8 cellular contexts compared by ENCODE assay signal in genomic region chr19:15252398-15253018, GRCh38. TPM values are rescaled to one million over a fixed set of nuclear protein-coding genes. Genes with fewer than 3 reads are reported as not detected.
A peak's percentile ranks its signal among the peaks of the same experiment; 100 is the strongest.
DNase-seq lines count a peak whose midpoint lies in the region; ATAC-seq, FAIRE-seq and TF ChIP-seq lines count a peak whose summit lies in the region.

No MANE protein-coding gene starts in this region.

- TF ChIP-seq CTCF in AG04450 (IDR thresholded peaks at IDR 0.05; ENCODE audit: low read depth, low read length) (peak; percentile 56), breast epithelium (IDR thresholded peaks at IDR 0.05) (no peak)

- 87 to 89% methylated on average over 5 to 7 of the region's 9 CpGs for WGBS in mesodermal cell (ENCODE audit: insufficient coverage in 2 of 2), 2 experiments

- no peak overlapping the region for H3K27ac Mint-ChIP-seq in activated T-helper 1 cell treated with anti-CD3 and anti-CD28 coated beads, Interleukin-12 subunit alpha, Interleukin-12 subunit beta, Interleukin-2, Interleukin-4 antibody, amounts not matched to agents 30 ng/mL and 10 ng/mL and 1 ng/mL, durations not matched to agents 14 hours and 24 hours and 36 hours

- CTCF ChIA-PET in AG04450 (lab: Charles Lee) (interaction anchor here (0.6 to 2.4 kb wide), 16 partner anchors 10 to 302 kb away, joined by 3 to 10 read pairs (median 4); no protein-coding TSS in a partner anchor), HEK293T (lab: Yijun Ruan, JAX) (interaction anchor here (1.0 to 1.5 kb wide), 5 partner anchors 45 to 303 kb away, joined by 3 to 4 read pairs (median 3); no protein-coding TSS in a partner anchor)

- H3K27me3 Mint-ChIP-seq in activated T-helper 1 cell treated with anti-CD3 and anti-CD28 coated beads, Interleukin-12 subunit alpha, Interleukin-12 subunit beta, Interleukin-2, Interleukin-4 antibody, amounts not matched to agents 30 ng/mL and 10 ng/mL and 1 ng/mL, durations not matched to agents 14 hours and 24 hours and 36 hours (ENCODE audit: insufficient read depth): no peaks in the 10 kb centered on the region

- H3K9me3 Mint-ChIP-seq in activated T-helper 1 cell treated with anti-CD3 and anti-CD28 coated beads, Interleukin-12 subunit alpha, Interleukin-12 subunit beta, Interleukin-2, Interleukin-4 antibody, amounts not matched to agents 30 ng/mL and 10 ng/mL and 1 ng/mL, durations not matched to agents 14 hours and 24 hours and 36 hours: no peaks in the 10 kb centered on the region

- FAIRE-seq in HTR-8/SVneo (lab: Jason Lieb, UNC): no peak

- H3K27me3 ChIP-seq in AG04450 (ENCODE audit: control insufficient read depth, insufficient read depth, low read length): no peaks in the 10 kb centered on the region
- H3K27me3 ChIP-seq in breast epithelium: no peaks in the 10 kb centered on the region

- intact Hi-C loops in breast epithelium (cut with DNase I; ENCODE audit: low total_unique reads): no loop called here
- intact Hi-C loops in activated T-helper 1 cell treated with anti-CD3 and anti-CD28 coated beads, Interleukin-12 subunit alpha, Interleukin-12 subunit beta, Interleukin-2, Interleukin-4 antibody, amounts not matched to agents 30 ng/mL and 10 ng/mL and 1 ng/mL, durations not matched to agents 14 hours and 24 hours and 36 hours (cut with micrococcal nuclease): no loop called here

- TF ChIP-seq POLR2A in breast epithelium (IDR thresholded peaks at IDR 0.05): no peak

- H3K4me1 Mint-ChIP-seq in activated T-helper 1 cell treated with anti-CD3 and anti-CD28 coated beads, Interleukin-12 subunit alpha, Interleukin-12 subunit beta, Interleukin-2, Interleukin-4 antibody, amounts not matched to agents 30 ng/mL and 10 ng/mL and 1 ng/mL, durations not matched to agents 14 hours and 24 hours and 36 hours (ENCODE audit: low read depth): no peaks in the 10 kb centered on the region

- H3K36me3 Mint-ChIP-seq in activated T-helper 1 cell treated with anti-CD3 and anti-CD28 coated beads, Interleukin-12 subunit alpha, Interleukin-12 subunit beta, Interleukin-2, Interleukin-4 antibody, amounts not matched to agents 30 ng/mL and 10 ng/mL and 1 ng/mL, durations not matched to agents 14 hours and 24 hours and 36 hours (ENCODE audit: low read depth): peaks cover 28% of the 10 kb centered on the region

- POLR2A ChIA-PET in AG04450 (lab: Yijun Ruan, JAX) (interaction anchor here (0.6 to 2.9 kb wide), 4 partner anchors 14 to 126 kb away, joined by 3 to 15 read pairs (median 8); partner anchors contain the start of gene AKAP8), HEK293T (lab: Yijun Ruan, JAX) (interaction anchor here (1.1 kb wide), 1 partner anchor 53 kb away, joined by 3 read pairs; no protein-coding TSS in a partner anchor)

- H3K4me3 ChIP-seq in AG04450 (ENCODE audit: low read depth, low read length): no peak overlapping the region
- H3K4me3 ChIP-seq in breast epithelium: no peak overlapping the region
- no peak overlapping the region for H3K4me3 ChIP-seq in mesodermal cell (ENCODE audit: extremely low read depth, insufficient read depth, low read length, poor library complexity, severe bottlenecking)

- ATAC-seq in HG02588 (IDR thresholded peaks at IDR 0.05; ENCODE audit: unreplicated experiment): no peak
- no peak for ATAC-seq in GM19452 (IDR thresholded peaks at IDR 0.05; ENCODE audit: unreplicated experiment)

- no peak overlapping the region for H3K4me3 Mint-ChIP-seq in activated T-helper 1 cell treated with anti-CD3 and anti-CD28 coated beads, Interleukin-12 subunit alpha, Interleukin-12 subunit beta, Interleukin-2, Interleukin-4 antibody, amounts not matched to agents 30 ng/mL and 10 ng/mL and 1 ng/mL, durations not matched to agents 14 hours and 24 hours and 36 hours

- H3K27ac ChIP-seq in AG04450 (ENCODE audit: low read depth, low read length): peak overlapping the region; percentile 100
- H3K27ac ChIP-seq in breast epithelium: peak overlapping the region; percentile 81 to 88
- H3K27ac ChIP-seq in mesodermal cell (ENCODE audit: low read depth, low read length, severe bottlenecking): peak overlapping the region; percentile 86

- H3K4me1 ChIP-seq in breast epithelium: peaks cover 31 to 39% of the 10 kb centered on the region in 2 donors
- peaks cover 36% of the 10 kb centered on the region for H3K4me1 ChIP-seq in mesodermal cell (ENCODE audit: control insufficient read depth, insufficient read depth, low read length, poor library complexity, severe bottlenecking)

- H3K36me3 ChIP-seq in breast epithelium (peaks cover 4% of the 10 kb centered on the region), mesodermal cell (ENCODE audit: control insufficient read depth, insufficient read depth, low read length) (peaks cover 83% of the 10 kb centered on the region)

- no peak for DNase-seq in AG04450 (ENCODE audit: low read depth, low spot score)
- peak; percentile 39 for DNase-seq in HEK293T (ENCODE audit: extremely low spot score)
- no peak for DNase-seq in breast epithelium (ENCODE audit: low spot score in 2 of 2)
- no peak for DNase-seq in HTR-8/SVneo (ENCODE audit: insufficient read length, low spot score)
- no peak for DNase-seq in activated T-helper 1 cell treated with anti-CD3 and anti-CD28 coated beads, Interleukin-12 subunit alpha, Interleukin-12 subunit beta, Interleukin-2, Interleukin-4 antibody, amounts not matched to agents 30 ng/mL and 10 ng/mL and 1 ng/mL, durations not matched to agents 14 hours and 24 hours and 36 hours (ENCODE audit: low spot score)

- H3K9me3 ChIP-seq in AG04450 (ENCODE audit: control insufficient read depth, insufficient read depth, low read length) (no peaks in the 10 kb centered on the region), breast epithelium (no peaks in the 10 kb centered on the region), mesodermal cell (ENCODE audit: control insufficient read depth, low read length) (no peaks in the 10 kb centered on the region)

TF ChIP-seq in HEK293T, 16 proteins besides CTCF, POLR2A, EP300 and RAD21:
- TF ChIP-seq FOXK2 (IDR thresholded peaks at IDR 0.05) (no peak), ARNT (IDR thresholded peaks at IDR 0.05) (no peak), NFRKB (IDR thresholded peaks at IDR 0.05) (no peak), FOXA1 (IDR thresholded peaks at IDR 0.05) (no peak), L3MBTL2 (conservative IDR thresholded peaks at IDR 0.05) (no peak), SP1 (IDR thresholded peaks at IDR 0.05) (no peak), SUZ12 (IDR thresholded peaks at IDR 0.05) (no peak), ELF4 (IDR thresholded peaks at IDR 0.05) (no peak), LEF1 (IDR thresholded peaks at IDR 0.05; ENCODE audit: borderline replicate concordance) (no peak), HDGF (IDR thresholded peaks at IDR 0.05; ENCODE audit: borderline replicate concordance) (no peak), ZNF384 (IDR thresholded peaks at IDR 0.05) (no peak), TARDBP (IDR thresholded peaks at IDR 0.05) (no peak), FOXM1 (IDR thresholded peaks at IDR 0.05; ENCODE audit: borderline replicate concordance) (no peak), CTBP1 (IDR thresholded peaks at IDR 0.05; ENCODE audit: borderline replicate concordance) (no peak), BHLHE40 (IDR thresholded peaks at IDR 0.05; ENCODE audit: borderline replicate concordance) (no peak)
- TF ChIP-seq, protein P1, sequence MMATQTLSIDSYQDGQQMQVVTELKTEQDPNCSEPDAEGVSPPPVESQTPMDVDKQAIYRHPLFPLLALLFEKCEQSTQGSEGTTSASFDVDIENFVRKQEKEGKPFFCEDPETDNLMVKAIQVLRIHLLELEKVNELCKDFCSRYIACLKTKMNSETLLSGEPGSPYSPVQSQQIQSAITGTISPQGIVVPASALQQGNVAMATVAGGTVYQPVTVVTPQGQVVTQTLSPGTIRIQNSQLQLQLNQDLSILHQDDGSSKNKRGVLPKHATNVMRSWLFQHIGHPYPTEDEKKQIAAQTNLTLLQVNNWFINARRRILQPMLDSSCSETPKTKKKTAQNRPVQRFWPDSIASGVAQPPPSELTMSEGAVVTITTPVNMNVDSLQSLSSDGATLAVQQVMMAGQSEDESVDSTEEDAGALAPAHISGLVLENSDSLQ (IDR thresholded peaks at IDR 0.05): no peak

RNA-seq across cellular contexts. Expression of gene EPHX3, which starts 20.3 kb away (rescaled TPM):
- not detected in 2 replicates for polyA plus RNA-seq in AG04450 (2011; rRNA removed)
- 0.13 and 0.55 TPM in 2 replicates for polyA minus RNA-seq in AG04450 (2011; rRNA and poly(A)+ RNA removed)
- total RNA-seq in breast epithelium: under 1 TPM in 1 of 3 donors, not detected in 2; 0.29 TPM
- 1.00 TPM for polyA plus RNA-seq in mesodermal cell (2013, experiment 1 of 2)
- polyA plus RNA-seq in mesodermal cell (2013, experiment 2 of 2): 0.46 TPM
- 0.20 TPM in 1 of 2 replicates, not detected in the other for total RNA-seq in activated T-helper 1 cell treated with anti-CD3 and anti-CD28 coated beads, Interleukin-12 subunit alpha, Interleukin-12 subunit beta, Interleukin-2, Interleukin-4 antibody, amounts not matched to agents 30 ng/mL and 10 ng/mL and 1 ng/mL, durations not matched to agents 14 hours and 24 hours and 36 hours

RNA-seq across cellular contexts. Expression of gene NOTCH3, which starts 51.7 kb away (rescaled TPM):
- polyA plus RNA-seq in AG04450 (2011; rRNA removed): 8.8 and 10.5 TPM in 2 replicates
- polyA minus RNA-seq in AG04450 (2011; rRNA and poly(A)+ RNA removed): 30.6 and 39.4 TPM in 2 replicates
- total RNA-seq in breast epithelium: 10 to 100 TPM; 22.0 to 36.4 (median 22.7) TPM
- 64.3 TPM for polyA plus RNA-seq in mesodermal cell (2013, experiment 1 of 2)
- 53.5 TPM for polyA plus RNA-seq in mesodermal cell (2013, experiment 2 of 2)
- not detected in 2 replicates for total RNA-seq in activated T-helper 1 cell treated with anti-CD3 and anti-CD28 coated beads, Interleukin-12 subunit alpha, Interleukin-12 subunit beta, Interleukin-2, Interleukin-4 antibody, amounts not matched to agents 30 ng/mL and 10 ng/mL and 1 ng/mL, durations not matched to agents 14 hours and 24 hours and 36 hours

Comparison
In these comparisons a context has a peak if more than half of its experiments do, and no peak if none do; other contexts are left out.
1. RNA of gene NOTCH3, which starts 51.7 kb away (total RNA-seq): 22.0 to 36.4 TPM in breast epithelium; not detected in activated T-helper 1 cell treated with anti-CD3 and anti-CD28 coated beads, Interleukin-12 subunit alpha, Interleukin-12 subunit beta, Interleukin-2, Interleukin-4 antibody, amounts not matched to agents 30 ng/mL and 10 ng/mL and 1 ng/mL, durations not matched to agents 14 hours and 24 hours and 36 hours; every median in the first group is over 10 times any median in the second.
2. Peak in every context shown above with its lines, with median percentiles within 50 percentile points of each other: H3K27ac ChIP-seq.